Comparison of ENCODE assay signal across 4 cellular contexts in genomic region chr5:13579091-13579490, GRCh38.
A peak's percentile ranks its signal among the peaks of the same experiment; 100 is the strongest.
DNase-seq lines count a peak whose midpoint lies in the region; TF ChIP-seq lines count a peak whose summit lies in the region.
"Not testable (repeated sequence)": the region's sequence is repeated elsewhere in the genome, so short reads cannot be mapped to it uniquely, and the experiment has no call there.

No MANE protein-coding gene starts in this region.

- H3K4me1 Mint-ChIP-seq in neural crest cell, result not testable (repeated sequence)

- DNase-seq in RPMI7951 (ENCODE audit: low read depth) (peak; percentile 64), posterior vena cava (ENCODE audit: low spot score) (peak; percentile 66), testis (peak; percentile 53)
- DNase-seq in neural crest cell (ENCODE audit: low read depth, low spot score), result not testable (repeated sequence)

- not testable (repeated sequence) for H3K27me3 ChIP-seq in testis

- H3K4me1 ChIP-seq in testis, result not testable (repeated sequence)

- H3K36me3 ChIP-seq in testis (ENCODE audit: low read depth, missing control alignments), result not testable (repeated sequence)

- not testable (repeated sequence) for H3K9me3 ChIP-seq in testis

- H3K4me3 ChIP-seq in testis, result peak overlapping the region; percentile 34 to 52

- not testable (repeated sequence) for H3K36me3 Mint-ChIP-seq in neural crest cell (ENCODE audit: low read depth)

- not testable (repeated sequence) for H3K27me3 Mint-ChIP-seq in neural crest cell (ENCODE audit: low read depth)

- peak overlapping the region; percentile 43 for H3K27ac Mint-ChIP-seq in neural crest cell (ENCODE audit: unreplicated experiment)

- not testable (repeated sequence) for TF ChIP-seq POLR2A in testis (IDR thresholded peaks at IDR 0.05)

- H3K4me3 Mint-ChIP-seq in neural crest cell, result not testable (repeated sequence)

- not testable (repeated sequence) for TF ChIP-seq CTCF in neural crest cell (conservative IDR thresholded peaks at IDR 0.05); testis (IDR thresholded peaks at IDR 0.05)

- WGBS in testis, 2 donors, result 59 to 71% methylated on average over 9 of the region's 9 CpGs

- not testable (repeated sequence) for H3K27ac ChIP-seq in testis

- intact Hi-C loops in posterior vena cava (cut with DNase I); testis (cut with DNase I; ENCODE audit: low total_unique reads): not testable (repeated sequence)

- not testable (repeated sequence) for H3K9me3 Mint-ChIP-seq in neural crest cell
